ENCODE assay signal across 21 cellular contexts in the genomic region with DNA sequence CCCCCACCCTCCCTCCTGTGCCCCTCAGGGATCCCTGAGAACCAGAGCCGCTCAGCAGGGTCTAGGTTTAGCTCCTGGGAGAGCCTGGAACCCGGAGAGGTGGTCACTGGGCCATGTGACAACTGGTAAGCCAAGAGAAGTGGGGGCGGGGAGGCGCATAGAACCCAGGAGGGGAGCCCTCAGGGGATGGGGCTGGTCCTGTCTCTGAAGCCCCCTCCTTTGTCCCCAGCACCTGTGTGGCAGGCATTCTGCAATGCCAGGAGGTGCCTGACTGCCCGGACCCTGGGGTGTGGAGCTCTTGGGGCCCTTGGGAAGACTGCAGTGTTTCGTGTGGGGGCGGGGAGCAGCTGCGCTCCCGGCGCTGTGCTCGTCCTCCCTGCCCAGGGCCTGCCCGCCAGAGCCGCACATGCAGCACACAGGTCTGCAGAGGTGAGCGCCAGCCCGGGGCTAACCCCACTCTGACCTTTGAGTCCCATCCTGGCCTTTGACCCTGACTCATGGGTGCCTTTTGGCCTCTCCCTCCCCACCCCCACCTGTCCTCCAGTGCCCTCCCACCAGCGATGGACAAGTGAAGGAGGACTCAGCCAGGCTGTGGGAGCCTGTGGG. TPM values are rescaled to one million over a fixed set of nuclear protein-coding genes. Genes with fewer than 3 reads are reported as not detected.
DNase-seq lines count a peak whose midpoint lies in the region; ATAC-seq and TF ChIP-seq lines count a peak whose summit lies in the region.
"Had no signal": no experiment of that assay in that cellular context is flagged by ENCODE, and none has a peak within 500 bp of the region (broad histone marks: within the 10 kb centered on the region; RNA-seq: fewer than 3 reads in every experiment).

No MANE protein-coding gene starts in this region.

- no peaks in the 10 kb centered on the region for H3K79me2 ChIP-seq in GM23338 (replicated peaks; ENCODE audit: insufficient read depth)

- H3K4me3 Mint-ChIP-seq in GM23338 (no peak overlapping the region), endodermal cell (no peak overlapping the region)
- H3K4me3 Mint-ChIP-seq: B cell, T-cell had no signal

- H3K9me3 ChIP-seq in psoas muscle (no peaks in the 10 kb centered on the region), endodermal cell (ENCODE audit: control insufficient read depth, low read length) (no peaks in the 10 kb centered on the region), MG63 (no peaks in the 10 kb centered on the region), sigmoid colon (no peaks in the 10 kb centered on the region)
- H3K9me3 ChIP-seq: SJSA1 had no signal

- intact Hi-C loops in psoas muscle (cut with DNase I): no loop called here
- intact Hi-C loops in sigmoid colon (cut with DNase I): no loop called here

- H3K4me1 Mint-ChIP-seq in GM23338: peaks cover 5% of the 10 kb centered on the region; the same call in 2 of the 3 replicates
- H3K4me1 Mint-ChIP-seq in endodermal cell: no peaks in the 10 kb centered on the region
- H3K4me1 Mint-ChIP-seq: B cell had no signal

- TF ChIP-seq EP300 in sigmoid colon (IDR thresholded peaks at IDR 0.05): no peak

- WGBS in psoas muscle, 3 donors: 63 to 80% (median 73%) methylated on average over 9 to 16 of the region's 16 CpGs
- WGBS in endodermal cell (ENCODE audit: insufficient coverage in 1 of 2, insufficient read length in 1 of 2), 2 experiments: 87% methylated on average over 9 to 16 of the region's 16 CpGs
- WGBS in sigmoid colon, 2 donors: 51 to 77% methylated on average over 16 of the region's 16 CpGs

- TF ChIP-seq CTCF in GM23338 (conservative IDR thresholded peaks at IDR 0.05; ENCODE audit: low read depth in 2 of 2) (no peak), psoas muscle (IDR thresholded peaks at IDR 0.05) (no peak), endodermal cell (conservative IDR thresholded peaks at IDR 0.05) (no peak), sigmoid colon (IDR thresholded peaks at IDR 0.05) (no peak)

- ATAC-seq in GM23338 (peak; percentile 45), psoas muscle (no peak)
- ATAC-seq: PC-3, T-cell had no signal

- H3K27me3 Mint-ChIP-seq in GM23338 (ENCODE audit: insufficient read depth, low read depth, poor library complexity): peaks cover 6% of the 10 kb centered on the region
- H3K27me3 Mint-ChIP-seq in endodermal cell (ENCODE audit: insufficient read depth): no peaks in the 10 kb centered on the region
- H3K27me3 Mint-ChIP-seq: B cell, T-cell had no signal

- H3K9me3 Mint-ChIP-seq in GM23338: no peaks in the 10 kb centered on the region; the same call in 2 of the 3 replicates
- H3K9me3 Mint-ChIP-seq in endodermal cell: no peaks in the 10 kb centered on the region
- H3K9me3 Mint-ChIP-seq: T-cell had no signal

- H3K27me3 ChIP-seq in GM23338 (ENCODE audit: insufficient read depth) (no peaks in the 10 kb centered on the region), psoas muscle (ENCODE audit: insufficient read depth in 3 of 3, low read length in 2 of 3) (no peaks in the 10 kb centered on the region), endodermal cell (ENCODE audit: control insufficient read depth, insufficient read depth, low read length, poor library complexity, severe bottlenecking) (no peaks in the 10 kb centered on the region), MG63 (no peaks in the 10 kb centered on the region), sigmoid colon (no peaks in the 10 kb centered on the region)

- no peak overlapping the region for H3K9ac ChIP-seq in endodermal cell (ENCODE audit: extremely low read depth, low read length, poor library complexity, severe bottlenecking)

- H4K20me1 ChIP-seq in GM23338 (replicated peaks; ENCODE audit: insufficient read depth): no peaks in the 10 kb centered on the region

- H2AFZ ChIP-seq in GM23338: peak overlapping the region; percentile 56; the same call in 1 of the 2 replicates

- H3K27ac Mint-ChIP-seq in GM23338: no peak overlapping the region
- H3K27ac Mint-ChIP-seq in endodermal cell: no peak overlapping the region
- H3K27ac Mint-ChIP-seq: B cell, T-cell had no signal

- no peak for TF ChIP-seq POLR2A in sigmoid colon (IDR thresholded peaks at IDR 0.05)

- H3K4me3 ChIP-seq in GM23338 (no peak overlapping the region), psoas muscle (no peak overlapping the region), endodermal cell (ENCODE audit: low read length) (no peak overlapping the region), MG63 (no peak overlapping the region), sigmoid colon (no peak overlapping the region)
- H3K4me3 ChIP-seq: SJSA1 had no signal

- no peaks in the 10 kb centered on the region for H3K9me2 ChIP-seq in GM23338 (ENCODE audit: insufficient read depth)

- H3K27ac ChIP-seq in GM23338 (ENCODE audit: low read depth): no peak overlapping the region
- H3K27ac ChIP-seq in psoas muscle: no peak overlapping the region
- no peak overlapping the region for H3K27ac ChIP-seq in endodermal cell (ENCODE audit: low read depth, low read length)
- H3K27ac ChIP-seq in sigmoid colon: no peak overlapping the region
- H3K27ac ChIP-seq: SJSA1 had no signal

- no peak overlapping the region for H3K4me2 ChIP-seq in GM23338

- no peaks in the 10 kb centered on the region for H3K36me3 Mint-ChIP-seq in GM23338 (ENCODE audit: low read depth)
- no peaks in the 10 kb centered on the region for H3K36me3 Mint-ChIP-seq in endodermal cell (ENCODE audit: low read depth)
- H3K36me3 Mint-ChIP-seq: T-cell had no signal

- H3F3A ChIP-seq in GM23338 (replicated peaks; ENCODE audit: low read depth): no peaks in the 10 kb centered on the region

- no peaks in the 10 kb centered on the region for H3K36me3 ChIP-seq in GM23338 (ENCODE audit: insufficient read depth)
- H3K36me3 ChIP-seq in psoas muscle (ENCODE audit: insufficient read depth in 1 of 2, low read depth in 1 of 2): no peaks in the 10 kb centered on the region
- H3K36me3 ChIP-seq in endodermal cell (ENCODE audit: control insufficient read depth, insufficient read depth, low read length): no peaks in the 10 kb centered on the region
- no peaks in the 10 kb centered on the region for H3K36me3 ChIP-seq in MG63
- no peaks in the 10 kb centered on the region for H3K36me3 ChIP-seq in sigmoid colon
- H3K36me3 ChIP-seq: SJSA1 had no signal

- no peak for DNase-seq in GM23338 (ENCODE audit: low spot score)
- DNase-seq in RPMI8226: peak; percentile 41
- peak; percentile 27 for DNase-seq in left kidney (ENCODE audit: low read depth, low spot score)
- DNase-seq in psoas muscle: peak; percentile 12 to 46
- DNase-seq in endodermal cell: no peak
- DNase-seq in MG63: no peak
- no peak for DNase-seq in sigmoid colon
- DNase-seq: Calu3; H7; Karpas-422; NCI-H1105 treated with DMSO at 0.1 percent for 48 hours; NCI-H146; NCI-H2029; NCI-H446; NCI-H524 treated with DMSO at 0.1 percent for 48 hours; NCI-H82; NK-92 treated with Interleukin-12 subunit alpha and Interleukin-12 subunit beta, amount 100 ng/mL, for 24 hours; PC-3; T-cell had no signal

- H3K4me1 ChIP-seq in GM23338 (ENCODE audit: insufficient read depth) (no peaks in the 10 kb centered on the region; the same call in 1 of the 2 replicates), psoas muscle (no peaks in the 10 kb centered on the region), endodermal cell (ENCODE audit: control insufficient read depth, insufficient read depth, low read length) (no peaks in the 10 kb centered on the region), sigmoid colon (no peaks in the 10 kb centered on the region)
- H3K4me1 ChIP-seq: SJSA1 had no signal

TF ChIP-seq in GM23338, 12 proteins besides CTCF, POLR2A, EP300 and RAD21 (continues in another document):
- no peak for TF ChIP-seq NANOG (IDR thresholded peaks at IDR 0.05; ENCODE audit: borderline replicate concordance)
- no peak for TF ChIP-seq ZNF331 (CRISPR knock-in tag; IDR thresholded peaks at IDR 0.05; ENCODE audit: low read depth)

RNA-seq across cellular contexts. Expression of a gene that starts 22.4 kb away (rescaled TPM):
- total RNA-seq in GM23338 (2014; rRNA removed; shearing (Covaris generic)): 1.6 and 2.3 TPM in 2 replicates
- polyA plus RNA-seq in GM23338 (2016; fragmentation: Nextera tagmentation; extraction: Ambion mirVana) (0.64 and 0.94 TPM in 2 replicates), psoas muscle (1 to 10 TPM; 1.4 to 3.6 (median 1.9) TPM), sigmoid colon (1 to 10 TPM in 2 of 3 donors, under 1 TPM in 1; 0.92 to 9.6 (median 6.0) TPM)
- total RNA-seq in psoas muscle (1 to 10 TPM; 5.3 to 7.8 (median 6.7) TPM), endodermal cell (10 to 100 TPM in 1 of 2 donors, 1 to 10 TPM in 1; 8.3 to 15.6 TPM), sigmoid colon (10 to 100 TPM; 12.5 to 23.8 (median 15.9) TPM)
- polyA plus RNA-seq in endodermal cell (2013, experiment 1 of 2): 8.8 TPM
- polyA plus RNA-seq in endodermal cell (2013, experiment 2 of 2): 8.9 TPM
- total RNA-seq in MG63 (2014; rRNA removed; shearing (Covaris generic); ENCODE audit: low replicate concordance): 0.52 and 4.5 TPM in 2 replicates

RNA-seq across cellular contexts. Expression of a gene that starts 42.4 kb away (rescaled TPM):
- total RNA-seq in GM23338 (2014; rRNA removed; shearing (Covaris generic)): 0.10 and 0.19 TPM in 2 replicates
- 0.30 and 0.40 TPM in 2 replicates for polyA plus RNA-seq in GM23338 (2016; fragmentation: Nextera tagmentation; extraction: Ambion mirVana)
- total RNA-seq in psoas muscle: 1 to 10 TPM; 1.7 to 2.8 (median 2.3) TPM
- polyA plus RNA-seq in psoas muscle: 1 to 10 TPM in 2 of 3 donors, under 1 TPM in 1; 0.87 to 1.3 (median 1.2) TPM
- total RNA-seq in endodermal cell: 1 to 10 TPM in 1 of 2 donors, under 1 TPM in 1; 0.91 to 2.5 TPM
- polyA plus RNA-seq in endodermal cell (2013, experiment 1 of 2): 6.0 TPM
- 5.3 TPM for polyA plus RNA-seq in endodermal cell (2013, experiment 2 of 2)
- not detected in 2 replicates for total RNA-seq in MG63 (2014; rRNA removed; shearing (Covaris generic); ENCODE audit: low replicate concordance)
- 10 to 100 TPM in 1 of 4 donors, 1 to 10 TPM in 3; 7.1 to 15.7 (median 9.2) TPM for total RNA-seq in sigmoid colon
- 1 to 10 TPM; 3.0 to 4.6 (median 3.5) TPM for polyA plus RNA-seq in sigmoid colon
- total RNA-seq: SJSA1 had no signal

RNA-seq across cellular contexts. Expression of a gene that starts 58.0 kb away (rescaled TPM):
- total RNA-seq in GM23338 (2014; rRNA removed; shearing (Covaris generic)): 18.8 and 34.7 TPM in 2 replicates
- polyA plus RNA-seq in GM23338 (2016; fragmentation: Nextera tagmentation; extraction: Ambion mirVana) (14.8 and 15.6 TPM in 2 replicates), psoas muscle (10 to 100 TPM; 11.3 to 11.7 (median 11.5) TPM), sigmoid colon (10 to 100 TPM; 13.2 to 45.5 (median 22.8) TPM)
- total RNA-seq in psoas muscle (10 to 100 TPM in 2 of 4 donors, 1 to 10 TPM in 2; 3.7 to 12.8 (median 9.3) TPM), endodermal cell (10 to 100 TPM; 15.3 to 16.1 TPM), sigmoid colon (10 to 100 TPM; 16.6 to 41.7 (median 29.9) TPM)
- polyA plus RNA-seq in endodermal cell (2013, experiment 1 of 2): 30.6 TPM
- polyA plus RNA-seq in endodermal cell (2013, experiment 2 of 2): 28.9 TPM
- 18.4 and 21.9 TPM in 2 replicates for total RNA-seq in MG63 (2014; rRNA removed; shearing (Covaris generic); ENCODE audit: low replicate concordance)

Comparison
In these comparisons a context has a peak if more than half of its experiments do, and no peak if none do; other contexts are left out.
1. DNase-seq: peak in RPMI8226 (single experiment), left kidney (single experiment) and psoas muscle (2 of 2); none in GM23338 (single experiment), endodermal cell (single experiment), MG63 (single experiment) and sigmoid colon (single experiment).